Comparison of ENCODE assay signal across 11 cellular contexts in genomic region chr7:114082567-114082933, GRCh38.
DNase-seq lines count a peak whose midpoint lies in the region; ATAC-seq and TF ChIP-seq lines count a peak whose summit lies in the region.
"Had no signal": no experiment of that assay in that cellular context is flagged by ENCODE, and none has a peak within 500 bp of the region (broad histone marks: within the 10 kb centered on the region; RNA-seq: fewer than 3 reads in every experiment).

No MANE protein-coding gene starts in this region.

- H3K4me3 Mint-ChIP-seq in activated CD4-positive, alpha-beta T cell treated with anti-CD3 and anti-CD28 coated beads, Interleukin-2, amount 10 ng/mL, durations not matched to agents 7 days and 5 days, result no peak overlapping the region
- peak overlapping the region in 4 of 5 experiments; percentile 74 to 84 (median 80) for H3K4me3 Mint-ChIP-seq in brain
- peak overlapping the region; percentile 37 for H3K4me3 Mint-ChIP-seq in memory B cell

- intact Hi-C loops in tibial artery (cut with DNase I; ENCODE audit: low total_unique reads), result no loop called here

- H3K27ac ChIP-seq in tibial artery, result no peak overlapping the region
- H3K27ac ChIP-seq: BLaER1 had no signal

- H3K4me1 ChIP-seq in tibial artery, result peaks cover 0 to 39% (median 12%) of the 10 kb centered on the region in 4 donors

- no peaks in the 10 kb centered on the region for H3K9me3 ChIP-seq in tibial artery

- no peak for DNase-seq in activated CD4-positive, alpha-beta T cell treated with anti-CD3 and anti-CD28 coated beads, Interleukin-2, amount 10 ng/mL, durations not matched to agents 7 days and 5 days
- no peak for DNase-seq in activated CD4-positive, alpha-beta T cell treated with anti-CD3 and anti-CD28 coated beads for 48 hours
- DNase-seq in memory B cell (ENCODE audit: low spot score in 2 of 2) (no peak), tibial artery (no peak), mesenteric fat pad (ENCODE audit: low spot score) (no peak)
- DNase-seq in stimulated activated CD4-positive, alpha-beta T cell treated with anti-CD3 and anti-CD28 coated beads, Interleukin-1b, Interleukin-23, amount 100 ng/mL, for 48 hours, result no peak
- DNase-seq: NCI-H774 had no signal

- CTCF ChIA-PET in activated CD4-positive, alpha-beta T cell treated with anti-CD3 and anti-CD28 coated beads, Interleukin-2, amount 10 ng/mL, durations not matched to agents 7 days and 5 days (lab: Charles Lee), result no interaction called here

- no peaks in the 10 kb centered on the region for H3K9me3 Mint-ChIP-seq in activated CD4-positive, alpha-beta T cell treated with anti-CD3 and anti-CD28 coated beads, Interleukin-2, amount 10 ng/mL, durations not matched to agents 7 days and 5 days
- H3K9me3 Mint-ChIP-seq in brain (peaks cover 0 to 25% (median 3%) of the 10 kb centered on the region in 5 experiments), memory B cell (no peaks in the 10 kb centered on the region)
- H3K9me3 Mint-ChIP-seq: dendritic cell treated with granulocyte-macrophage colony-stimulating factor and Interleukin-4, amounts not matched to agents 40 ng/mL and 50 ng/mL, for 4 days had no signal

- peaks cover 37% of the 10 kb centered on the region for H3K4me1 Mint-ChIP-seq in activated CD4-positive, alpha-beta T cell treated with anti-CD3 and anti-CD28 coated beads, Interleukin-2, amount 10 ng/mL, durations not matched to agents 7 days and 5 days
- H3K4me1 Mint-ChIP-seq in brain (peaks cover 43% of the 10 kb centered on the region), memory B cell (peaks cover 34% of the 10 kb centered on the region)

- TF ChIP-seq CTCF in brain (conservative IDR thresholded peaks at IDR 0.05) (no peak), tibial artery (IDR thresholded peaks at IDR 0.05) (no peak)

- peak overlapping the region; percentile 46 for H3K27ac Mint-ChIP-seq in activated CD4-positive, alpha-beta T cell treated with anti-CD3 and anti-CD28 coated beads, Interleukin-2, amount 10 ng/mL, durations not matched to agents 7 days and 5 days
- H3K27ac Mint-ChIP-seq in brain (peak overlapping the region in 2 of 5 experiments; percentile 52 to 81), memory B cell (no peak overlapping the region)
- H3K27ac Mint-ChIP-seq: dendritic cell treated with granulocyte-macrophage colony-stimulating factor and Interleukin-4, amounts not matched to agents 40 ng/mL and 50 ng/mL, for 4 days had no signal

- no peaks in the 10 kb centered on the region for H3K36me3 Mint-ChIP-seq in activated CD4-positive, alpha-beta T cell treated with anti-CD3 and anti-CD28 coated beads, Interleukin-2, amount 10 ng/mL, durations not matched to agents 7 days and 5 days (ENCODE audit: low read depth)
- H3K36me3 Mint-ChIP-seq in brain (no peaks in the 10 kb centered on the region), memory B cell (no peaks in the 10 kb centered on the region)

- no peak for ATAC-seq in memory B cell (ENCODE audit: low read depth)
- no peak for ATAC-seq in HG03439 (IDR thresholded peaks at IDR 0.05; ENCODE audit: unreplicated experiment)

- H3K36me3 ChIP-seq in tibial artery, result no peaks in the 10 kb centered on the region
- H3K36me3 ChIP-seq: BLaER1 had no signal

- H3K27me3 Mint-ChIP-seq in activated CD4-positive, alpha-beta T cell treated with anti-CD3 and anti-CD28 coated beads, Interleukin-2, amount 10 ng/mL, durations not matched to agents 7 days and 5 days, result peaks cover 76% of the 10 kb centered on the region
- H3K27me3 Mint-ChIP-seq in brain (peaks cover 78% of the 10 kb centered on the region), memory B cell (peaks cover 37% of the 10 kb centered on the region)

- H3K4me3 ChIP-seq in tibial artery, result peak overlapping the region; percentile 42 to 86
- H3K4me3 ChIP-seq: BLaER1 had no signal

- H3K27me3 ChIP-seq in tibial artery, result peaks cover 0 to 11% of the 10 kb centered on the region in 2 donors

- POLR2A ChIA-PET in activated CD4-positive, alpha-beta T cell treated with anti-CD3 and anti-CD28 coated beads, Interleukin-2, amount 10 ng/mL, durations not matched to agents 7 days and 5 days (lab: Charles Lee), result no interaction called here
